ENCODE assay signal across 10 cellular contexts in genomic region chr4:3452376-3452775, GRCh38. TPM values are rescaled to one million over a fixed set of nuclear protein-coding genes. Genes with fewer than 3 reads are reported as not detected.
DNase-seq lines count a peak whose midpoint lies in the region; TF ChIP-seq lines count a peak whose summit lies in the region.
"Had no signal": no experiment of that assay in that cellular context is flagged by ENCODE, and none has a peak within 500 bp of the region (broad histone marks: within the 10 kb centered on the region; RNA-seq: fewer than 3 reads in every experiment).

No MANE protein-coding gene starts in this region.

- H3K4me3 ChIP-seq in epithelial cell of proximal tubule (ENCODE audit: low read depth, low read length) (no peak overlapping the region), retinal pigment epithelial cell (ENCODE audit: low read length) (no peak overlapping the region)
- H3K4me3 ChIP-seq: SK-N-MC had no signal

- peak; percentile 48 for TF ChIP-seq CTCF in epithelial cell of proximal tubule (conservative IDR thresholded peaks at IDR 0.05; ENCODE audit: low read depth, low read length)
- TF ChIP-seq CTCF in retinal pigment epithelial cell (conservative IDR thresholded peaks at IDR 0.05; ENCODE audit: low read depth, low read length), result peak; percentile 69

- peak; percentile 54 for DNase-seq in DMS53 (lab: John Stamatoyannopoulos, UW)
- no peak for DNase-seq in DMS53 treated with DMSO at 0.1 percent for 48 hours (lab: John Stamatoyannopoulos, UW; ENCODE audit: unreplicated experiment)
- DNase-seq in OCI-M1 (lab: John Stamatoyannopoulos, UW), result peak; percentile 23
- no peak for DNase-seq in epithelial cell of proximal tubule (ENCODE audit: low read depth)
- DNase-seq in retinal pigment epithelial cell (ENCODE audit: low read depth), result no peak
- DNase-seq in NCI-H345 treated with DMSO at 0.1 percent for 48 hours (lab: John Stamatoyannopoulos, UW; ENCODE audit: unreplicated experiment), result no peak
- no peak for DNase-seq in hepatic stellate cell (ENCODE audit: low spot score)
- no peak for DNase-seq in activated T-cell treated with anti-CD3 and anti-CD28 coated beads for 4 hours
- DNase-seq: NCI-H187 had no signal

RNA-seq across cellular contexts. Expression of gene HGFAC, which starts 10.6 kb away (rescaled TPM):
- total RNA-seq in epithelial cell of proximal tubule, result not detected in 2 replicates

RNA-seq across cellular contexts. Expression of gene DOK7, which starts 10.7 kb away (rescaled TPM):
- total RNA-seq in epithelial cell of proximal tubule, result 0.51 and 0.81 TPM in 2 replicates

Comparison
In these comparisons a context has a peak if more than half of its experiments do, and no peak if none do; other contexts are left out.
1. DNase-seq: peak in DMS53 (single experiment) and OCI-M1 (single experiment); none in DMS53 treated with DMSO at 0.1 percent for 48 hours (single experiment), epithelial cell of proximal tubule (single experiment), retinal pigment epithelial cell (single experiment), NCI-H345 treated with DMSO at 0.1 percent for 48 hours (single experiment), hepatic stellate cell (single experiment) and activated T-cell treated with anti-CD3 and anti-CD28 coated beads for 4 hours (single experiment).